In the genomic region with DNA sequence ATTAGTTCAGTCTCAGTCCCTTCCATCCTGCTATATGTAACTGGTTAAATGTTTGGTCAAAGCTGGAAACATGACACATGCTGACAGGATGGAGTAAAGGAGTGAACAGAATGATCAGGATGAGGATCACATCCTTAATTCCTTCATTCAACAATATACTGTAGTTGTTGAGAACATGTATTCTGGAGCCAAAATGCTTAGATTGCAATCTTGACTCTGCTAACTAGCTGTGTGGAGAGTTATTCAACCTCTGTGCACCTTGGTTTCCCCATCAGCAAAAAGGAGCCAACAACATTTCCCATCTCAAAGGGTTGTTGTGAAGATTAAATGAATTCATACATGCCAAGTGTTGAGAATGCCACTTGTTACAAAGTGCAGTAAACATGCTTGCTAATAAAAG, we compare ENCODE assay signal across 24 cellular contexts. TPM values are rescaled to one million over a fixed set of nuclear protein-coding genes. Genes with fewer than 3 reads are reported as not detected.
DNase-seq lines count a peak whose midpoint lies in the region; ATAC-seq, FAIRE-seq and TF ChIP-seq lines count a peak whose summit lies in the region.
"Had no signal": no experiment of that assay in that cellular context is flagged by ENCODE, and none has a peak within 500 bp of the region (broad histone marks: within the 10 kb centered on the region; RNA-seq: fewer than 3 reads in every experiment).

No MANE protein-coding gene starts in this region.

- H3K27ac Mint-ChIP-seq in activated CD4-positive, alpha-beta T cell treated with anti-CD3 and anti-CD28 coated beads for 36 hours: no peak overlapping the region
- H3K27ac Mint-ChIP-seq: CD14-positive monocyte; CD4-positive, alpha-beta memory T cell; CD4-positive, CD25-positive, alpha-beta regulatory T cell had no signal

- H3K79me2 ChIP-seq in HepG2 (ENCODE audit: insufficient read depth, low read length): no peaks in the 10 kb centered on the region
- H3K79me2 ChIP-seq in K562 (ENCODE audit: control insufficient read depth, insufficient read depth, low read length): no peaks in the 10 kb centered on the region

- no peak for FAIRE-seq in HepG2 (lab: Jason Lieb, UNC)
- no peak for FAIRE-seq in K562 (lab: Jason Lieb, UNC)
- FAIRE-seq: G401.6, GM12892 had no signal

- H3K27me3 Mint-ChIP-seq in activated CD4-positive, alpha-beta T cell treated with anti-CD3 and anti-CD28 coated beads for 36 hours: no peaks in the 10 kb centered on the region
- H3K27me3 Mint-ChIP-seq: CD4-positive, alpha-beta memory T cell had no signal

- no peak overlapping the region for H3K27ac ChIP-seq in HepG2 (ENCODE audit: extremely low read length, insufficient read depth, low read length)
- no peak overlapping the region for H3K27ac ChIP-seq in right lobe of liver
- no peak overlapping the region for H3K27ac ChIP-seq in K562 (ENCODE audit: extremely low read depth, low read depth, low read length)
- no peak overlapping the region for H3K27ac ChIP-seq in WERI-Rb-1
- H3K27ac ChIP-seq: 22Rv1, BLaER1 had no signal

- H3K9ac ChIP-seq in HepG2 (ENCODE audit: insufficient read depth, low read depth, low read length) (no peak overlapping the region), K562 (ENCODE audit: insufficient read depth in 1 of 2, low read depth in 2 of 2, low read length in 2 of 2) (no peak overlapping the region)
- H3K9ac ChIP-seq: BLaER1 had no signal

- no peaks in the 10 kb centered on the region for H3K9me3 Mint-ChIP-seq in activated CD4-positive, alpha-beta T cell treated with anti-CD3 and anti-CD28 coated beads for 36 hours (ENCODE audit: low read depth)
- H3K9me3 Mint-ChIP-seq: CD14-positive monocyte; CD4-positive, CD25-positive, alpha-beta regulatory T cell; CD8-positive, alpha-beta memory T cell had no signal

- TF ChIP-seq POLR2A in HepG2 (IDR thresholded peaks at IDR 0.05; ENCODE audit: insufficient read depth in 1 of 2, low read depth in 2 of 2, low read length in 2 of 2) (no peak), right lobe of liver (IDR thresholded peaks at IDR 0.05) (no peak), K562 (conservative IDR thresholded peaks at IDR 0.05) (no peak)

- H3K36me3 ChIP-seq in HepG2 (replicated peaks in 1 of 2; ENCODE audit: control insufficient read depth in 1 of 2, insufficient read depth in 2 of 2, low read length in 2 of 2): no peaks in the 10 kb centered on the region
- H3K36me3 ChIP-seq in right lobe of liver: no peaks in the 10 kb centered on the region
- H3K36me3 ChIP-seq in K562 (ENCODE audit: control insufficient read depth, insufficient read depth, low read length): no peaks in the 10 kb centered on the region
- no peaks in the 10 kb centered on the region for H3K36me3 ChIP-seq in WERI-Rb-1
- H3K36me3 ChIP-seq: BE2C, BLaER1 had no signal

- POLR2A ChIA-PET in HepG2 (lab: Yijun Ruan, JAX): no interaction called here
- POLR2A ChIA-PET in K562 (lab: Yijun Ruan, JAX): no interaction called here
- POLR2A ChIA-PET in activated CD4-positive, alpha-beta T cell treated with anti-CD3 and anti-CD28 coated beads for 36 hours (lab: Charles Lee): no interaction called here

- no peak overlapping the region for H2AFZ ChIP-seq in HepG2 (ENCODE audit: low read length)
- peak overlapping the region; percentile 59; the same call in 1 of the 2 replicates for H2AFZ ChIP-seq in K562 (ENCODE audit: low read depth, low read length)

- ATAC-seq in HepG2: no peak
- no peak for ATAC-seq in right lobe of liver
- no peak for ATAC-seq in K562
- no peak for ATAC-seq in activated CD4-positive, alpha-beta T cell treated with anti-CD3 and anti-CD28 coated beads for 36 hours

- no peaks in the 10 kb centered on the region for H3K36me3 Mint-ChIP-seq in activated CD4-positive, alpha-beta T cell treated with anti-CD3 and anti-CD28 coated beads for 36 hours (ENCODE audit: low read depth)
- H3K36me3 Mint-ChIP-seq: CD14-positive monocyte; CD4-positive, alpha-beta memory T cell; CD4-positive, CD25-positive, alpha-beta regulatory T cell; CD8-positive, alpha-beta memory T cell had no signal

- in situ Hi-C loops in HepG2 (cut with HindIII; ENCODE audit: extremely low pct_ligation_motif_present, low pct_unique_long_range_greater_than_20kb): no loop called here
- in situ Hi-C loops in K562 (cut with MboI): no loop called here

- no peak overlapping the region for H3K4me3 Mint-ChIP-seq in activated CD4-positive, alpha-beta T cell treated with anti-CD3 and anti-CD28 coated beads for 36 hours
- H3K4me3 Mint-ChIP-seq: CD14-positive monocyte; CD4-positive, alpha-beta memory T cell; CD4-positive, CD25-positive, alpha-beta regulatory T cell; CD8-positive, alpha-beta memory T cell had no signal

- no peak for DNase-seq in HepG2 (ENCODE audit: low spot score)
- no peak for DNase-seq in right lobe of liver
- no peak for DNase-seq in K562 (ENCODE audit: extremely low read depth in 1 of 4, low spot score in 3 of 4)
- DNase-seq in activated CD4-positive, alpha-beta T cell treated with anti-CD3 and anti-CD28 coated beads for 36 hours: no peak
- no peak for DNase-seq in WERI-Rb-1
- DNase-seq: ACHN; BE2C; C1 segment of cervical spinal cord; CD4-positive, alpha-beta memory T cell; CD4-positive, CD25-positive, alpha-beta regulatory T cell; CD8-positive, alpha-beta memory T cell; COR-L47; DMS 273 treated with DMSO at 0.1 percent for 48 hours; DMS153; DMS79 treated with DMSO at 0.1 percent for 48 hours; GF-D8 had no signal

- TF ChIP-seq EP300 in HepG2 (IDR thresholded peaks at IDR 0.05; ENCODE audit: low read depth in 2 of 2, low read length in 2 of 2) (no peak), HepG2 (CRISPR knock-in tag; IDR thresholded peaks at IDR 0.05; ENCODE audit: borderline replicate concordance) (no peak), K562 (IDR thresholded peaks at IDR 0.05; ENCODE audit: low read length) (no peak)

- CTCF ChIA-PET in HepG2 (lab: Yijun Ruan, JAX; ENCODE audit: low intra/inter-chr PET ratio, low total read pairs): no interaction called here
- CTCF ChIA-PET in K562 (lab: Yijun Ruan, JAX; ENCODE audit: low intra/inter-chr PET ratio): no interaction called here
- CTCF ChIA-PET in activated CD4-positive, alpha-beta T cell treated with anti-CD3 and anti-CD28 coated beads for 36 hours (lab: Charles Lee): interaction anchor here (1.2 kb wide), 1 partner anchor 41 kb away, joined by 3 read pairs; no protein-coding TSS in a partner anchor

- TF ChIP-seq CTCF in HepG2 (CRISPR knock-in tag; IDR thresholded peaks at IDR 0.05): no peak
- no peak for TF ChIP-seq CTCF in right lobe of liver (IDR thresholded peaks at IDR 0.05)
- no peak for TF ChIP-seq CTCF in K562 (IDR thresholded peaks at IDR 0.05 in 2 of 3, conservative IDR thresholded peaks at IDR 0.05 in 1 of 3; ENCODE audit: insufficient read depth in 2 of 3, low read depth in 1 of 3, low read length in 3 of 3)
- no peak for TF ChIP-seq CTCF in WERI-Rb-1 (IDR thresholded peaks at IDR 0.05; ENCODE audit: low read depth, low read length)

- H3K9me3 ChIP-seq in HepG2 (ENCODE audit: low read length) (no peaks in the 10 kb centered on the region), right lobe of liver (no peaks in the 10 kb centered on the region), K562 (replicated peaks; ENCODE audit: control insufficient read depth, insufficient read depth, low read depth, low read length) (no peaks in the 10 kb centered on the region), WERI-Rb-1 (ENCODE audit: severe bottlenecking) (no peaks in the 10 kb centered on the region)
- H3K9me3 ChIP-seq: BE2C had no signal

- H3K4me1 ChIP-seq in HepG2 (ENCODE audit: insufficient read depth, low read length) (no peaks in the 10 kb centered on the region), right lobe of liver (no peaks in the 10 kb centered on the region), K562 (replicated peaks in 1 of 2; ENCODE audit: control insufficient read depth in 2 of 2, insufficient read depth in 2 of 2, low read length in 2 of 2) (peaks cover 0 to 16% of the 10 kb centered on the region in 2 experiments; a peak in 2 of 5 replicates)
- H3K4me1 ChIP-seq: BE2C, BLaER1 had no signal

- H3K4me3 ChIP-seq in HepG2 (replicated peaks in 1 of 3; ENCODE audit: insufficient read depth in 1 of 3, low read depth in 2 of 3, low read length in 3 of 3): no peak overlapping the region
- no peak overlapping the region for H3K4me3 ChIP-seq in right lobe of liver
- H3K4me3 ChIP-seq in K562: no peak overlapping the region
- no peak overlapping the region for H3K4me3 ChIP-seq in WERI-Rb-1 (ENCODE audit: low read depth, low read length)
- H3K4me3 ChIP-seq: BLaER1 had no signal

- H3K4me1 Mint-ChIP-seq in activated CD4-positive, alpha-beta T cell treated with anti-CD3 and anti-CD28 coated beads for 36 hours: peaks cover 5% of the 10 kb centered on the region
- H3K4me1 Mint-ChIP-seq: CD4-positive, CD25-positive, alpha-beta regulatory T cell; CD8-positive, alpha-beta memory T cell had no signal

- no peaks in the 10 kb centered on the region for H3K9me1 ChIP-seq in K562 (ENCODE audit: control insufficient read depth, insufficient read depth, low read length)

- no peak overlapping the region for H3K4me2 ChIP-seq in HepG2 (ENCODE audit: low read depth, low read length)
- no peak overlapping the region for H3K4me2 ChIP-seq in K562 (ENCODE audit: insufficient read depth, low read length)
- H3K4me2 ChIP-seq: BLaER1 had no signal

- intact Hi-C loops in HepG2 (cut with micrococcal nuclease; ENCODE audit: unreplicated experiment) (no loop called here), right lobe of liver (cut with DNase I) (no loop called here), K562 (cut with micrococcal nuclease) (no loop called here)
- intact Hi-C loops in activated CD4-positive, alpha-beta T cell treated with anti-CD3 and anti-CD28 coated beads for 36 hours (cut with DNase I, micrococcal nuclease): no loop called here

- no peak for TF ChIP-seq RAD21 in HepG2 (CRISPR knock-in tag; IDR thresholded peaks at IDR 0.05)
- no peak for TF ChIP-seq RAD21 in K562 (CRISPR knock-in tag; conservative IDR thresholded peaks at IDR 0.05 in 1 of 2, IDR thresholded peaks at IDR 0.05 in 1 of 2)

- no TSS peak for BruUV-seq in HepG2 (replicated peaks; lab: Mats Ljungman, UMichigan)
- BruUV-seq in K562 (replicated peaks; lab: Mats Ljungman, UMichigan): no TSS peak

- H4K20me1 ChIP-seq in HepG2 (ENCODE audit: insufficient read depth, low read length) (no peaks in the 10 kb centered on the region), K562 (replicated peaks; ENCODE audit: control insufficient read depth, insufficient read depth, low read length) (no peaks in the 10 kb centered on the region)
- H4K20me1 ChIP-seq: BLaER1 had no signal

- H3K27me3 ChIP-seq in HepG2 (ENCODE audit: control insufficient read depth in 1 of 2, insufficient read depth in 2 of 2, low read length in 2 of 2) (no peaks in the 10 kb centered on the region), right lobe of liver (no peaks in the 10 kb centered on the region), K562 (ENCODE audit: control insufficient read depth in 2 of 2, insufficient read depth in 2 of 2, low read length in 2 of 2) (no peaks in the 10 kb centered on the region), WERI-Rb-1 (ENCODE audit: insufficient read depth, low read depth, severe bottlenecking) (no peaks in the 10 kb centered on the region)
- H3K27me3 ChIP-seq: BLaER1 had no signal

RNA-seq across cellular contexts. Expression of gene ENTHD1, which starts 12.8 kb away (rescaled TPM):
- not detected in 2 replicates for total RNA-seq in HepG2 (2016; rRNA removed; fragmentation: Illumina TruSeq; extraction: Trizol)
- not detected in 2 replicates for total RNA-seq in HepG2 (2016; cell fraction: cytosol; rRNA removed; fragmentation: Illumina TruSeq; extraction: Trizol; ENCODE audit: low read depth)
- total RNA-seq in HepG2 (2016; cell fraction: insoluble cytoplasmic fraction; rRNA removed; fragmentation: Illumina TruSeq; extraction: Trizol): not detected in 2 replicates
- not detected in 2 replicates for total RNA-seq in HepG2 (2016; cell fraction: membrane; rRNA removed; fragmentation: Illumina TruSeq; extraction: Trizol)
- not detected in 2 replicates for total RNA-seq in HepG2 (2016; cell fraction: nucleus; rRNA removed; fragmentation: Illumina TruSeq; extraction: Trizol)
- not detected in 2 replicates for polyA plus RNA-seq in HepG2 (2011; rRNA removed)
- not detected in 2 replicates for polyA plus RNA-seq in HepG2 (2011; cell fraction: cytosol; rRNA removed)
- not detected in 2 replicates for polyA plus RNA-seq in HepG2 (2011; cell fraction: nucleus; rRNA removed)
- polyA plus RNA-seq in HepG2 (2012): not detected in 2 replicates
- not detected in 2 replicates for polyA plus RNA-seq in HepG2 (2016; cell fraction: cytosol; fragmentation: Illumina TruSeq; extraction: Trizol; ENCODE audit: low read depth)
- not detected in 2 replicates for polyA plus RNA-seq in HepG2 (2016; cell fraction: insoluble cytoplasmic fraction; fragmentation: Illumina TruSeq; extraction: Trizol; ENCODE audit: low read depth)
- not detected in 2 replicates for polyA plus RNA-seq in HepG2 (2016; cell fraction: membrane; fragmentation: Illumina TruSeq; extraction: Trizol; ENCODE audit: low read depth)
- not detected in 2 replicates for polyA plus RNA-seq in HepG2 (2016; cell fraction: nucleus; fragmentation: Illumina TruSeq; extraction: Trizol; ENCODE audit: insufficient read depth, low read depth)
- polyA minus RNA-seq in HepG2 (2011; rRNA and poly(A)+ RNA removed; ENCODE audit: low replicate concordance): not detected in 2 replicates
- polyA minus RNA-seq in HepG2 (2011; cell fraction: cytosol; rRNA and poly(A)+ RNA removed): not detected in 2 replicates
- not detected in 2 replicates for polyA minus RNA-seq in HepG2 (2011; cell fraction: nucleus; rRNA and poly(A)+ RNA removed)
- total RNA-seq in right lobe of liver: not detected
- 0.25 TPM in 1 of 2 replicates, not detected in the other for total RNA-seq in K562 (2011; cell fraction: chromatin; rRNA removed; ENCODE audit: low replicate concordance)
- total RNA-seq in K562 (2011; cell fraction: nucleolus; rRNA removed): not detected in 2 replicates
- not detected in 2 replicates for total RNA-seq in K562 (2011; cell fraction: nucleoplasm; rRNA removed)
- total RNA-seq in K562 (2014; rRNA removed): 0.18 and 0.29 TPM in 2 replicates
- 0.29 and 0.36 TPM in 2 replicates for total RNA-seq in K562 (2014; rRNA removed; fragmentation: Illumina TruSeq; extraction: Trizol)
- 0.43 and 0.75 TPM in 2 replicates for total RNA-seq in K562 (2015; rRNA removed; fragmentation: Illumina TruSeq; extraction: Trizol)
- 0.20 and 0.22 TPM in 2 replicates for total RNA-seq in K562 (2021)
- 0.05 and 0.13 TPM in 2 replicates for polyA plus RNA-seq in K562 (2011; rRNA removed)
- polyA plus RNA-seq in K562 (2011; cell fraction: cytosol; rRNA removed): 0.07 TPM in 1 of 2 replicates, not detected in the other
- polyA plus RNA-seq in K562 (2011; cell fraction: nucleus; rRNA removed): not detected in 2 replicates
- 0.27 and 0.35 TPM in 2 replicates for polyA plus RNA-seq in K562 (2012)
- polyA plus RNA-seq in K562 (2014; fragmentation: Illumina TruSeq; extraction: Trizol): 0.25 and 0.37 TPM in 2 replicates
- polyA plus RNA-seq in K562 (2014; fragmentation: Nextera tagmentation; extraction: Ambion mirVana): under 1 TPM; 0.27 to 0.35 TPM
- 0.23 and 0.98 TPM in 2 replicates for polyA plus RNA-seq in K562 (2014; rRNA removed)
- polyA minus RNA-seq in K562 (2011; rRNA and poly(A)+ RNA removed): 0.25 TPM in 1 of 2 replicates, not detected in the other
- polyA minus RNA-seq in K562 (2011; cell fraction: cytosol; rRNA and poly(A)+ RNA removed): not detected in 2 replicates
- polyA minus RNA-seq in K562 (2011; cell fraction: nucleus; rRNA and poly(A)+ RNA removed): not detected in 2 replicates
- under 1 TPM; 0.59 to 0.70 TPM for total RNA-seq in activated CD4-positive, alpha-beta T cell treated with anti-CD3 and anti-CD28 coated beads for 36 hours
- total RNA-seq: A172; A673; CD4-positive, CD25-positive, alpha-beta regulatory T cell had no signal
- polyA plus RNA-seq: AG04450, CD14-positive monocyte had no signal

RNA-seq across cellular contexts. Expression of gene GRAP2, which starts 20.2 kb away (rescaled TPM):
- total RNA-seq in HepG2 (2016; rRNA removed; fragmentation: Illumina TruSeq; extraction: Trizol): not detected in 2 replicates
- total RNA-seq in HepG2 (2016; cell fraction: cytosol; rRNA removed; fragmentation: Illumina TruSeq; extraction: Trizol; ENCODE audit: low read depth): not detected in 2 replicates
- total RNA-seq in HepG2 (2016; cell fraction: insoluble cytoplasmic fraction; rRNA removed; fragmentation: Illumina TruSeq; extraction: Trizol): not detected in 2 replicates
- not detected in 2 replicates for total RNA-seq in HepG2 (2016; cell fraction: membrane; rRNA removed; fragmentation: Illumina TruSeq; extraction: Trizol)
- total RNA-seq in HepG2 (2016; cell fraction: nucleus; rRNA removed; fragmentation: Illumina TruSeq; extraction: Trizol): not detected in 2 replicates
- 0.15 and 0.33 TPM in 2 replicates for polyA plus RNA-seq in HepG2 (2011; rRNA removed)
- 0.06 and 0.42 TPM in 2 replicates for polyA plus RNA-seq in HepG2 (2011; cell fraction: cytosol; rRNA removed)
- polyA plus RNA-seq in HepG2 (2011; cell fraction: nucleus; rRNA removed): 0.06 and 0.35 TPM in 2 replicates
- polyA plus RNA-seq in HepG2 (2012): not detected in 2 replicates
- polyA plus RNA-seq in HepG2 (2016; cell fraction: cytosol; fragmentation: Illumina TruSeq; extraction: Trizol; ENCODE audit: low read depth): not detected in 2 replicates
- not detected in 2 replicates for polyA plus RNA-seq in HepG2 (2016; cell fraction: insoluble cytoplasmic fraction; fragmentation: Illumina TruSeq; extraction: Trizol; ENCODE audit: low read depth)
- polyA plus RNA-seq in HepG2 (2016; cell fraction: membrane; fragmentation: Illumina TruSeq; extraction: Trizol; ENCODE audit: low read depth): not detected in 2 replicates
- polyA plus RNA-seq in HepG2 (2016; cell fraction: nucleus; fragmentation: Illumina TruSeq; extraction: Trizol; ENCODE audit: insufficient read depth, low read depth): not detected in 2 replicates
- polyA minus RNA-seq in HepG2 (2011; rRNA and poly(A)+ RNA removed; ENCODE audit: low replicate concordance): 0.23 TPM in 1 of 2 replicates, not detected in the other
- polyA minus RNA-seq in HepG2 (2011; cell fraction: cytosol; rRNA and poly(A)+ RNA removed): not detected in 2 replicates
- 0.26 and 0.75 TPM in 2 replicates for polyA minus RNA-seq in HepG2 (2011; cell fraction: nucleus; rRNA and poly(A)+ RNA removed)
- 1 to 10 TPM in 1 of 6 experiments, under 1 TPM in 5; 0.46 to 1.7 (median 0.74) TPM for total RNA-seq in right lobe of liver
- 119 and 120 TPM in 2 replicates for total RNA-seq in K562 (2011; cell fraction: chromatin; rRNA removed; ENCODE audit: low replicate concordance)
- 83.6 and 92.2 TPM in 2 replicates for total RNA-seq in K562 (2011; cell fraction: nucleolus; rRNA removed)
- total RNA-seq in K562 (2011; cell fraction: nucleoplasm; rRNA removed): 114 and 167 TPM in 2 replicates
- 67.9 and 83.1 TPM in 2 replicates for total RNA-seq in K562 (2014; rRNA removed)
- total RNA-seq in K562 (2014; rRNA removed; fragmentation: Illumina TruSeq; extraction: Trizol): 43.0 and 46.6 TPM in 2 replicates
- 29.5 and 30.2 TPM in 2 replicates for total RNA-seq in K562 (2015; rRNA removed; fragmentation: Illumina TruSeq; extraction: Trizol)
- 62.2 and 71.4 TPM in 2 replicates for total RNA-seq in K562 (2021)
- 22.0 and 60.4 TPM in 2 replicates for polyA plus RNA-seq in K562 (2011; rRNA removed)
- polyA plus RNA-seq in K562 (2011; cell fraction: cytosol; rRNA removed): 20.3 and 83.5 TPM in 2 replicates
- 34.5 and 117 TPM in 2 replicates for polyA plus RNA-seq in K562 (2011; cell fraction: nucleus; rRNA removed)
- polyA plus RNA-seq in K562 (2012): 57.6 and 120 TPM in 2 replicates
- polyA plus RNA-seq in K562 (2014; fragmentation: Illumina TruSeq; extraction: Trizol): 67.6 and 69.5 TPM in 2 replicates
- polyA plus RNA-seq in K562 (2014; fragmentation: Nextera tagmentation; extraction: Ambion mirVana): 1 to 10 TPM; 4.8 to 8.8 TPM
- polyA plus RNA-seq in K562 (2014; rRNA removed): 76.8 and 88.7 TPM in 2 replicates
- polyA minus RNA-seq in K562 (2011; rRNA and poly(A)+ RNA removed): 22.0 and 65.1 TPM in 2 replicates
- 15.4 and 43.7 TPM in 2 replicates for polyA minus RNA-seq in K562 (2011; cell fraction: cytosol; rRNA and poly(A)+ RNA removed)
- 24.7 and 46.7 TPM in 2 replicates for polyA minus RNA-seq in K562 (2011; cell fraction: nucleus; rRNA and poly(A)+ RNA removed)
- total RNA-seq in activated CD4-positive, alpha-beta T cell treated with anti-CD3 and anti-CD28 coated beads for 36 hours: 10 to 100 TPM; 40.6 to 45.5 TPM
- total RNA-seq: A172, A673 had no signal
- polyA plus RNA-seq: AG04450 had no signal

Comparison
In these comparisons a context has a peak if more than half of its experiments do, and no peak if none do; other contexts are left out.
1. RNA of gene GRAP2, which starts 20.2 kb away (total RNA-seq): 29.5 to 167 TPM in K562 and 40.6 to 45.5 TPM in activated CD4-positive, alpha-beta T cell treated with anti-CD3 and anti-CD28 coated beads for 36 hours; 0.46 to 1.7 TPM in right lobe of liver and not detected in HepG2; every median in the first group is over 10 times any median in the second.
2. Of the 241 proteins assayed by ChIP-seq in both HepG2 and K562: peak only in HepG2: MAFF and MAFK; only in K562: none; in both: none; in neither: 239.